In genomic region chr2:150168596-150168995, GRCh38 we compare ENCODE assay signal across 20 cellular contexts.
DNase-seq lines count a peak whose midpoint lies in the region; ATAC-seq, FAIRE-seq and TF ChIP-seq lines count a peak whose summit lies in the region.
"Had no signal": no experiment of that assay in that cellular context is flagged by ENCODE, and none has a peak within 500 bp of the region (broad histone marks: within the 10 kb centered on the region; RNA-seq: fewer than 3 reads in every experiment).

No MANE protein-coding gene starts in this region.

- TF ChIP-seq POLR2A in right lobe of liver (IDR thresholded peaks at IDR 0.05): no peak

- H3K27me3 ChIP-seq in right lobe of liver: no peaks in the 10 kb centered on the region
- H3K27me3 ChIP-seq: suprapubic skin had no signal

- H3K27ac ChIP-seq in right lobe of liver: peak overlapping the region; percentile 37 to 74 (median 73)
- H3K27ac ChIP-seq: suprapubic skin had no signal

- H3K9me3 ChIP-seq in right lobe of liver: no peaks in the 10 kb centered on the region
- H3K9me3 ChIP-seq: suprapubic skin had no signal

- H3K36me3 ChIP-seq in right lobe of liver: no peaks in the 10 kb centered on the region
- H3K36me3 ChIP-seq: suprapubic skin had no signal

- no peak for FAIRE-seq in GM19239 (lab: Jason Lieb, UNC)

- WGBS in right lobe of liver (ENCODE audit: insufficient coverage, low coverage, low lambda C conversion rate, missing lambda C conversion rate): 0% methylated on average over 1 of the region's 1 CpG

- H3K4me1 ChIP-seq in right lobe of liver: peaks cover 0 to 29% (median 13%) of the 10 kb centered on the region in 4 donors

- no peak for ATAC-seq in right lobe of liver
- ATAC-seq: WTC11 had no signal

- no peak overlapping the region for H3K4me3 ChIP-seq in choroid plexus epithelial cell (ENCODE audit: low read depth, low read length)
- no peak overlapping the region for H3K4me3 ChIP-seq in right lobe of liver
- H3K4me3 ChIP-seq: suprapubic skin had no signal

- TF ChIP-seq CTCF in choroid plexus epithelial cell (conservative IDR thresholded peaks at IDR 0.05; ENCODE audit: low read depth, low read length) (no peak), right lobe of liver (IDR thresholded peaks at IDR 0.05) (no peak)

- intact Hi-C loops in right lobe of liver (cut with DNase I): no loop called here

- DNase-seq in AG08395 (ENCODE audit: low spot score) (peak; percentile 20), M059J (ENCODE audit: low read depth) (peak; percentile 22), choroid plexus epithelial cell (ENCODE audit: low read depth) (peak; percentile 74), right lobe of liver (no peak), NCI-H2227 treated with DMSO at 0.1 percent for 48 hours (lab: John Stamatoyannopoulos, UW) (no peak), NCI-H128 (lab: John Stamatoyannopoulos, UW; ENCODE audit: unreplicated experiment) (no peak), GM19239 (ENCODE audit: insufficient read length, low spot score) (no peak), activated gamma-delta T cell treated with Interleukin-2 at 50 U/mL for 16 hours (no peak)
- DNase-seq: activated CD4-positive, alpha-beta memory T cell treated with anti-CD3 and anti-CD28 coated beads for 36 hours; activated naive CD4-positive, alpha-beta T cell treated with anti-CD3 and anti-CD28 coated beads for 36 hours; CD4-positive, CD25-positive, alpha-beta regulatory T cell; cortex of kidney; foreskin melanocyte; Karpas-422; midbrain; NCI-H1417; NCI-H526 treated with DMSO at 0.1 percent for 48 hours; stimulated activated CD8-positive, alpha-beta memory T cell treated with anti-CD3 and anti-CD28 coated beads, Interleukin-4, amount 100 ng/mL, for 48 hours had no signal

Comparison
In these comparisons a context has a peak if more than half of its experiments do, and no peak if none do; other contexts are left out.
1. DNase-seq: peak in AG08395 (single experiment), M059J (single experiment) and choroid plexus epithelial cell (single experiment); none in right lobe of liver (0 of 3), NCI-H2227 treated with DMSO at 0.1 percent for 48 hours (single experiment), NCI-H128 (single experiment), GM19239 (single experiment) and activated gamma-delta T cell treated with Interleukin-2 at 50 U/mL for 16 hours (single experiment).